In genomic region chr11:67284811-67285540, GRCh38 we compare ENCODE assay signal across 15 cellular contexts. TPM values are rescaled to one million over a fixed set of nuclear protein-coding genes. Genes with fewer than 3 reads are reported as not detected.
DNase-seq lines count a peak whose midpoint lies in the region; ATAC-seq, FAIRE-seq and TF ChIP-seq lines count a peak whose summit lies in the region.
"Had no signal": no experiment of that assay in that cellular context is flagged by ENCODE, and none has a peak within 500 bp of the region (broad histone marks: within the 10 kb centered on the region; RNA-seq: fewer than 3 reads in every experiment).

No MANE protein-coding gene starts in this region.

- no TSS peak for BruUV-seq in Calu3 (replicated peaks; lab: Mats Ljungman, UMichigan)

- FAIRE-seq in GM19239 (lab: Jason Lieb, UNC): no peak

- CTCF ChIA-PET in Calu3 (lab: Charles Lee): no interaction called here

- H3K9me3 Mint-ChIP-seq in stimulated activated naive CD8-positive, alpha-beta T cell treated with anti-CD3 and anti-CD28 coated beads, Interleukin-15, Interleukin-2, amounts not matched to agents 100 ng/mL and 50 ng/mL, for 24 hours: no peaks in the 10 kb centered on the region
- no peaks in the 10 kb centered on the region for H3K9me3 Mint-ChIP-seq in central memory CD8-positive, alpha-beta T cell
- H3K9me3 Mint-ChIP-seq in natural killer cell (no peaks in the 10 kb centered on the region), Calu3 (ENCODE audit: low read depth, unreplicated experiment) (no peaks in the 10 kb centered on the region)
- H3K9me3 Mint-ChIP-seq: activated T-cell treated with anti-CD3 and anti-CD28 coated beads, Interleukin-2, amount 50 U/mL, for 72 hours; H9 had no signal

- no peak for ATAC-seq in stimulated activated naive CD8-positive, alpha-beta T cell treated with anti-CD3 and anti-CD28 coated beads, Interleukin-15, Interleukin-2, amounts not matched to agents 100 U/mL and 50 U/mL, for 24 hours
- ATAC-seq in central memory CD8-positive, alpha-beta T cell (replicated peaks; ENCODE audit: extremely low read depth, poor library complexity, severe bottlenecking): no peak
- ATAC-seq in natural killer cell (no peak), HG03108 (IDR thresholded peaks at IDR 0.05; ENCODE audit: unreplicated experiment) (no peak)
- ATAC-seq: activated CD4-positive, CD25-positive, alpha-beta regulatory T cell treated with anti-CD3 and anti-CD28 coated beads, Interleukin-2, amount 50 U/mL, for 24 hours; activated T-cell treated with anti-CD3 and anti-CD28 coated beads, Interleukin-2, amount 50 U/mL, for 72 hours had no signal

- peaks cover 43% of the 10 kb centered on the region for H3K4me1 Mint-ChIP-seq in stimulated activated naive CD8-positive, alpha-beta T cell treated with anti-CD3 and anti-CD28 coated beads, Interleukin-15, Interleukin-2, amounts not matched to agents 100 ng/mL and 50 ng/mL, for 24 hours (ENCODE audit: low read depth)
- peaks cover 41% of the 10 kb centered on the region for H3K4me1 Mint-ChIP-seq in central memory CD8-positive, alpha-beta T cell
- H3K4me1 Mint-ChIP-seq in natural killer cell: peaks cover 30 to 46% of the 10 kb centered on the region in 2 donors
- H3K4me1 Mint-ChIP-seq in Calu3 (ENCODE audit: low read depth, unreplicated experiment): peaks cover 15% of the 10 kb centered on the region

- TF ChIP-seq CTCF in natural killer cell (IDR thresholded peaks at IDR 0.05) (no peak), Calu3 (IDR thresholded peaks at IDR 0.05; ENCODE audit: unreplicated experiment) (no peak)

- DNase-seq in stimulated activated naive CD8-positive, alpha-beta T cell treated with anti-CD3 and anti-CD28 coated beads, Interleukin-15, Interleukin-2, amounts not matched to agents 100 U/mL and 50 U/mL, for 24 hours: no peak
- DNase-seq in central memory CD8-positive, alpha-beta T cell (ENCODE audit: low spot score in 2 of 2): no peak
- no peak for DNase-seq in natural killer cell
- no peak for DNase-seq in globus pallidus (ENCODE audit: low spot score)
- no peak for DNase-seq in Calu3
- DNase-seq in GM19239 (ENCODE audit: insufficient read length, low spot score): no peak
- DNase-seq: DND-41, H9, KBM-7, NCI-H345, substantia nigra had no signal

- no peaks in the 10 kb centered on the region for H3K27me3 Mint-ChIP-seq in stimulated activated naive CD8-positive, alpha-beta T cell treated with anti-CD3 and anti-CD28 coated beads, Interleukin-15, Interleukin-2, amounts not matched to agents 100 ng/mL and 50 ng/mL, for 24 hours
- H3K27me3 Mint-ChIP-seq in central memory CD8-positive, alpha-beta T cell: no peaks in the 10 kb centered on the region
- H3K27me3 Mint-ChIP-seq in natural killer cell (ENCODE audit: low read depth in 2 of 2): no peaks in the 10 kb centered on the region
- H3K27me3 Mint-ChIP-seq in Calu3 (ENCODE audit: unreplicated experiment): no peaks in the 10 kb centered on the region

- intact Hi-C loops in natural killer cell (cut with micrococcal nuclease) (loop anchor here (5.0 kb wide), 2 partner anchors 33 to 87 kb away; partner anchors contain the start of gene CLCF1), Calu3 (cut with micrococcal nuclease; ENCODE audit: unreplicated experiment) (no loop called here)

- H3K36me3 Mint-ChIP-seq in stimulated activated naive CD8-positive, alpha-beta T cell treated with anti-CD3 and anti-CD28 coated beads, Interleukin-15, Interleukin-2, amounts not matched to agents 100 ng/mL and 50 ng/mL, for 24 hours (ENCODE audit: low read depth): peaks cover 49% of the 10 kb centered on the region
- H3K36me3 Mint-ChIP-seq in central memory CD8-positive, alpha-beta T cell (ENCODE audit: insufficient read depth): peaks cover 75% of the 10 kb centered on the region
- H3K36me3 Mint-ChIP-seq in natural killer cell (no peaks in the 10 kb centered on the region), Calu3 (ENCODE audit: insufficient read depth, unreplicated experiment) (peaks cover 73% of the 10 kb centered on the region)

- H3K27ac Mint-ChIP-seq in stimulated activated naive CD8-positive, alpha-beta T cell treated with anti-CD3 and anti-CD28 coated beads, Interleukin-15, Interleukin-2, amounts not matched to agents 100 ng/mL and 50 ng/mL, for 24 hours: peak overlapping the region; percentile 26
- H3K27ac Mint-ChIP-seq in central memory CD8-positive, alpha-beta T cell (ENCODE audit: low read depth): peak overlapping the region; percentile 97
- peak overlapping the region; percentile 68 to 100 for H3K27ac Mint-ChIP-seq in natural killer cell
- H3K27ac Mint-ChIP-seq in Calu3 (ENCODE audit: unreplicated experiment): no peak overlapping the region
- H3K27ac Mint-ChIP-seq: H9 had no signal

- no peak overlapping the region for H3K4me3 Mint-ChIP-seq in stimulated activated naive CD8-positive, alpha-beta T cell treated with anti-CD3 and anti-CD28 coated beads, Interleukin-15, Interleukin-2, amounts not matched to agents 100 ng/mL and 50 ng/mL, for 24 hours
- peak overlapping the region; percentile 81 for H3K4me3 Mint-ChIP-seq in central memory CD8-positive, alpha-beta T cell
- H3K4me3 Mint-ChIP-seq in natural killer cell: no peak overlapping the region
- H3K4me3 Mint-ChIP-seq in Calu3 (ENCODE audit: low read depth, unreplicated experiment): no peak overlapping the region
- H3K4me3 Mint-ChIP-seq: activated T-cell treated with anti-CD3 and anti-CD28 coated beads, Interleukin-2, amount 50 U/mL, for 72 hours; H9 had no signal

RNA-seq across cellular contexts. Expression of gene ANKRD13D, which starts 4.1 kb away (rescaled TPM):
- 100 to 1,000 TPM; 212 to 316 (median 231) TPM for total RNA-seq in natural killer cell
- 50.8 and 58.5 TPM in 2 replicates for total RNA-seq in Calu3 (2022)

RNA-seq across cellular contexts. Expression of gene SSH3, which starts 18.4 kb away (rescaled TPM):
- 10 to 100 TPM; 34.3 to 42.7 (median 38.1) TPM for total RNA-seq in natural killer cell
- 73.0 and 84.3 TPM in 2 replicates for total RNA-seq in Calu3 (2022)

RNA-seq across cellular contexts. Expression of gene GRK2, which starts 18.7 kb away (rescaled TPM):
- total RNA-seq in natural killer cell (100 to 1,000 TPM; 390 to 482 (median 441) TPM), Calu3 (2022) (69.8 and 71.3 TPM in 2 replicates)
